16 cellular contexts compared by ENCODE assay signal in genomic region chr13:44084146-44084545, GRCh38.
DNase-seq lines count a peak whose midpoint lies in the region; ATAC-seq lines count a peak whose summit lies in the region.
"Had no signal": no experiment of that assay in that cellular context is flagged by ENCODE, and none has a peak within 500 bp of the region (broad histone marks: within the 10 kb centered on the region; RNA-seq: fewer than 3 reads in every experiment).

No MANE protein-coding gene starts in this region.

- in situ Hi-C loops in G401 (cut with HindIII; ENCODE audit: low sequenced_read_pairs), result no loop called here

- ATAC-seq in HG02840 (IDR thresholded peaks at IDR 0.05; ENCODE audit: low FRiP score, unreplicated experiment) (no peak), HG02884 (IDR thresholded peaks at IDR 0.05; ENCODE audit: unreplicated experiment) (no peak)
- ATAC-seq: A549 had no signal

- DNase-seq in NCI-H1694 (lab: John Stamatoyannopoulos, UW) (peak; percentile 4), NCI-H1694 treated with DMSO at 0.1 percent for 48 hours (lab: John Stamatoyannopoulos, UW) (no peak), G401 (ENCODE audit: low spot score) (peak; percentile 98), cerebellar nuclear complex (lab: John Stamatoyannopoulos, UW) (peak; percentile 68 to 92), medulla oblongata (ENCODE audit: extremely low spot score) (peak; percentile 73)
- DNase-seq in stimulated activated naive CD4-positive, alpha-beta T cell treated with Interleukin-2 at 50 U/mL for 16 hours (lab: John Stamatoyannopoulos, UW), result no peak
- DNase-seq: AML-193; Caco-2; CD4-positive, alpha-beta T cell; GDM1; GOT3; H9; IMR-90 had no signal

Comparison
In these comparisons a context has a peak if more than half of its experiments do, and no peak if none do; other contexts are left out.
1. DNase-seq: peak in NCI-H1694 (single experiment), G401 (single experiment), cerebellar nuclear complex (2 of 2) and medulla oblongata (single experiment); none in NCI-H1694 treated with DMSO at 0.1 percent for 48 hours (single experiment) and stimulated activated naive CD4-positive, alpha-beta T cell treated with Interleukin-2 at 50 U/mL for 16 hours (single experiment).